In the genomic region with DNA sequence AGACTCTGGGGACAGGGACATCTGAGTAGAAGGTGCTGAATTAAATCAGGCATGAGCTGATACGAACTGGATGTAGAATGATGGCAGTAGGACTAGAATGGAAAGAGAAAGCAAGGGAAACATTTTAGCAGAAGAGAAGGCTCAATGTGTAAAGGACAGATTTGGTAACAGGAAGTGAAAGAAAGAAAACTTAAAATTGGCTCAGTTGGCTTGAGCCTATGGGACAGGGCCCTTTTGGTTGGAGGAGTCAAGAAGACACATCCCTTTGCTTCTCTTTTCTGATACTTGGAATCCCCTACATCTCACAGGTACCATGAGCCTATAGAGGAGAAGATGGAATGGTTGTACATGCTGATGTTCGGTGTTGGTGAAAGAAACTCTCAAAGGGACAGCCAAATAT, we compare ENCODE assay signal across 18 cellular contexts.
"Had no signal": no experiment of that assay in that cellular context is flagged by ENCODE, and none has a peak within 500 bp of the region (broad histone marks: within the 10 kb centered on the region; RNA-seq: fewer than 3 reads in every experiment).

No MANE protein-coding gene starts in this region.

- H3K27me3 ChIP-seq: cardiac muscle cell, gastrocnemius medialis, heart right ventricle had no signal

- H3K9me3 ChIP-seq: gastrocnemius medialis, heart right ventricle, mucosa of descending colon, neutrophil had no signal

- H3K4me1 ChIP-seq: gastrocnemius medialis had no signal

- H3K36me3 ChIP-seq: cardiac muscle cell, gastrocnemius medialis, heart right ventricle, neutrophil, WERI-Rb-1 had no signal

- H3K27ac Mint-ChIP-seq: activated CD8-positive, alpha-beta T cell treated with anti-CD3 and anti-CD28 coated beads, Interleukin-2, amount 10 ng/mL, durations not matched to agents 7 days and 5 days; activated naive CD4-positive, alpha-beta T cell treated with anti-CD3 and anti-CD28 coated beads for 36 hours; naive thymus-derived CD8-positive, alpha-beta T cell; stimulated activated naive CD8-positive, alpha-beta T cell treated with anti-CD3 and anti-CD28 coated beads, Interleukin-15, amount 100 ng/mL, for 72 hours had no signal

- FAIRE-seq: astrocyte, endothelial cell of umbilical vein, islet of Langerhans had no signal

- DNase-seq: activated CD4-positive, alpha-beta T cell treated with anti-CD3 and anti-CD28 coated beads for 48 hours; activated CD8-positive, alpha-beta T cell treated with anti-CD3 and anti-CD28 coated beads, Interleukin-2, amount 10 ng/mL, durations not matched to agents 7 days and 5 days; activated naive CD4-positive, alpha-beta T cell treated with anti-CD3 and anti-CD28 coated beads for 36 hours; gastrocnemius medialis; heart right ventricle; mucosa of descending colon; naive thymus-derived CD8-positive, alpha-beta T cell; posterior cingulate gyrus; stimulated activated CD4-positive, alpha-beta T cell treated with anti-CD3 and anti-CD28 coated beads, Interleukin-15, amount 100 ng/mL, for 24 hours; stimulated activated CD4-positive, alpha-beta T cell treated with anti-CD3 and anti-CD28 coated beads, Interleukin-4, amount 100 ng/mL, for 4 hours; stimulated activated naive CD8-positive, alpha-beta T cell treated with anti-CD3 and anti-CD28 coated beads, Interleukin-15, amount 100 ng/mL, for 72 hours; WERI-Rb-1 had no signal

- H3K4me1 Mint-ChIP-seq: stimulated activated naive CD8-positive, alpha-beta T cell treated with anti-CD3 and anti-CD28 coated beads, Interleukin-15, amount 100 ng/mL, for 72 hours had no signal

- H3K4me3 ChIP-seq: cardiac muscle cell, gastrocnemius medialis, heart right ventricle, mucosa of descending colon had no signal

- H3K9me3 Mint-ChIP-seq: activated naive CD4-positive, alpha-beta T cell treated with anti-CD3 and anti-CD28 coated beads for 36 hours; naive thymus-derived CD8-positive, alpha-beta T cell; stimulated activated naive CD8-positive, alpha-beta T cell treated with anti-CD3 and anti-CD28 coated beads, Interleukin-15, amount 100 ng/mL, for 72 hours had no signal

- H3K27ac ChIP-seq: cardiac muscle cell, gastrocnemius medialis, heart right ventricle, neutrophil, WERI-Rb-1 had no signal

- H3K27me3 Mint-ChIP-seq: stimulated activated naive CD8-positive, alpha-beta T cell treated with anti-CD3 and anti-CD28 coated beads, Interleukin-15, amount 100 ng/mL, for 72 hours had no signal

- H3K4me3 Mint-ChIP-seq: activated CD8-positive, alpha-beta T cell treated with anti-CD3 and anti-CD28 coated beads, Interleukin-2, amount 10 ng/mL, durations not matched to agents 7 days and 5 days; activated naive CD4-positive, alpha-beta T cell treated with anti-CD3 and anti-CD28 coated beads for 36 hours; naive thymus-derived CD8-positive, alpha-beta T cell; stimulated activated naive CD8-positive, alpha-beta T cell treated with anti-CD3 and anti-CD28 coated beads, Interleukin-15, amount 100 ng/mL, for 72 hours had no signal

- H3K36me3 Mint-ChIP-seq: naive thymus-derived CD8-positive, alpha-beta T cell had no signal

- ATAC-seq: activated CD8-positive, alpha-beta T cell treated with anti-CD3 and anti-CD28 coated beads, Interleukin-2, amount 10 ng/mL, durations not matched to agents 7 days and 5 days; gastrocnemius medialis; heart right ventricle; left lobe of liver; mucosa of descending colon; naive thymus-derived CD8-positive, alpha-beta T cell; stimulated activated naive CD8-positive, alpha-beta T cell treated with anti-CD3 and anti-CD28 coated beads, Interleukin-15, amount 100 ng/mL, for 72 hours had no signal
